In genomic region chrX:40097101-40097491, GRCh38 we compare ENCODE assay signal across 8 cellular contexts. TPM values are rescaled to one million over a fixed set of nuclear protein-coding genes. Genes with fewer than 3 reads are reported as not detected.
DNase-seq lines count a peak whose midpoint lies in the region; ATAC-seq lines count a peak whose summit lies in the region.

No MANE protein-coding gene starts in this region.

- H3K9me3 ChIP-seq in iPS-20b (ENCODE audit: insufficient read depth, low read depth, low read length) = no peaks in the 10 kb centered on the region
- no peaks in the 10 kb centered on the region for H3K9me3 ChIP-seq in stomach smooth muscle (ENCODE audit: control insufficient read depth in 2 of 2, low read length in 2 of 2)

- no peaks in the 10 kb centered on the region for H3K36me3 ChIP-seq in iPS-20b (ENCODE audit: insufficient read depth, low read depth, low read length)
- no peaks in the 10 kb centered on the region for H3K36me3 ChIP-seq in stomach smooth muscle (ENCODE audit: control insufficient read depth in 2 of 2, insufficient read depth in 2 of 2, low read length in 2 of 2)

- H3K27ac ChIP-seq in iPS-20b (ENCODE audit: low read length) (no peak overlapping the region), stomach smooth muscle (ENCODE audit: low read length) (no peak overlapping the region)

- H3K9ac ChIP-seq in iPS-20b (ENCODE audit: low read depth, low read length) = peak overlapping the region; percentile 61; the same call in 1 of the 2 replicates
- no peak overlapping the region for H3K9ac ChIP-seq in stomach smooth muscle (ENCODE audit: low read length in 2 of 2)

- no peaks in the 10 kb centered on the region for H3K27me3 Mint-ChIP-seq in activated T-cell treated with anti-CD3 and anti-CD28 coated beads, Interleukin-2, amount 50 U/mL, for 4 hours (ENCODE audit: low read depth)

- H3K27me3 ChIP-seq in iPS-20b (ENCODE audit: insufficient read depth, low read length) = peaks cover 35% of the 10 kb centered on the region
- H3K27me3 ChIP-seq in stomach smooth muscle (ENCODE audit: control insufficient read depth in 1 of 2, insufficient read depth in 2 of 2, low read length in 2 of 2) = peaks cover 0 to 20% of the 10 kb centered on the region in 2 donors

- H3K4me3 Mint-ChIP-seq in activated T-cell treated with anti-CD3 and anti-CD28 coated beads, Interleukin-2, amount 50 U/mL, for 4 hours = peak overlapping the region; percentile 91

- H3K4me3 ChIP-seq in iPS-20b (ENCODE audit: low read length) (peak overlapping the region; percentile 85; the same call in 1 of the 2 replicates), stomach smooth muscle (ENCODE audit: low read length in 2 of 2) (peak overlapping the region; percentile 31 to 77)

- H3K4me1 ChIP-seq in iPS-20b (ENCODE audit: insufficient read depth, low read length) = peaks cover 25% of the 10 kb centered on the region
- peaks cover 38% of the 10 kb centered on the region for H3K4me1 ChIP-seq in stomach smooth muscle (ENCODE audit: control insufficient read depth, insufficient read depth, low read length)

- H3K4me1 Mint-ChIP-seq in activated T-cell treated with anti-CD3 and anti-CD28 coated beads, Interleukin-2, amount 50 U/mL, for 4 hours (ENCODE audit: low read depth) = peaks cover 23% of the 10 kb centered on the region

- no peaks in the 10 kb centered on the region for H3K9me3 Mint-ChIP-seq in activated T-cell treated with anti-CD3 and anti-CD28 coated beads, Interleukin-2, amount 50 U/mL, for 4 hours

- peaks cover 3% of the 10 kb centered on the region for H3K36me3 Mint-ChIP-seq in activated T-cell treated with anti-CD3 and anti-CD28 coated beads, Interleukin-2, amount 50 U/mL, for 4 hours (ENCODE audit: insufficient read depth)

- no peak for DNase-seq in activated T-cell treated with anti-CD3 and anti-CD28 coated beads, Interleukin-2, amount 50 U/mL, for 4 hours
- DNase-seq in activated T-cell treated with anti-CD3 and anti-CD28 coated beads for 4 hours = no peak
- DNase-seq in activated T-cell treated with anti-CD3 and anti-CD28 coated beads, Interleukin-2, amount 50 U/mL, for 48 hours = peak; percentile 57 to 60

- ATAC-seq in activated T-cell treated with anti-CD3 and anti-CD28 coated beads, Interleukin-2, amount 50 U/mL, for 4 hours = peak; percentile 0 to 9
- no peak for ATAC-seq in HG03025 (IDR thresholded peaks at IDR 0.05; ENCODE audit: low FRiP score, unreplicated experiment)
- no peak for ATAC-seq in HG03457 (IDR thresholded peaks at IDR 0.05; ENCODE audit: unreplicated experiment)
- ATAC-seq in HG03175 (IDR thresholded peaks at IDR 0.05; ENCODE audit: unreplicated experiment) = no peak

RNA-seq across cellular contexts. Expression of gene BCOR, which starts 0.7 kb away (rescaled TPM):
- total RNA-seq in activated T-cell treated with anti-CD3 and anti-CD28 coated beads, Interleukin-2, amount 50 U/mL, for 4 hours = 10 to 100 TPM; 53.4 to 58.5 (median 54.5) TPM

Comparison
In these comparisons a context has a peak if more than half of its experiments do, and no peak if none do; other contexts are left out.
1. DNase-seq: peak in activated T-cell treated with anti-CD3 and anti-CD28 coated beads, Interleukin-2, amount 50 U/mL, for 48 hours (2 of 2); none in activated T-cell treated with anti-CD3 and anti-CD28 coated beads, Interleukin-2, amount 50 U/mL, for 4 hours (single experiment) and activated T-cell treated with anti-CD3 and anti-CD28 coated beads for 4 hours (single experiment).
2. ATAC-seq: peak in activated T-cell treated with anti-CD3 and anti-CD28 coated beads, Interleukin-2, amount 50 U/mL, for 4 hours (2 of 2); none in HG03025 (single experiment), HG03457 (single experiment) and HG03175 (single experiment).